In genomic region chr5:134584662-134585061, GRCh38 we compare ENCODE assay signal across 25 cellular contexts. TPM values are rescaled to one million over a fixed set of nuclear protein-coding genes. Genes with fewer than 3 reads are reported as not detected.
DNase-seq lines count a peak whose midpoint lies in the region; ATAC-seq, FAIRE-seq and TF ChIP-seq lines count a peak whose summit lies in the region.
"Had no signal": no experiment of that assay in that cellular context is flagged by ENCODE, and none has a peak within 500 bp of the region (broad histone marks: within the 10 kb centered on the region; RNA-seq: fewer than 3 reads in every experiment).

No MANE protein-coding gene starts in this region.

- no peak for FAIRE-seq in HTR-8/SVneo (lab: Jason Lieb, UNC)
- FAIRE-seq: GM18507, H54 had no signal

- no peak overlapping the region for H3K9ac ChIP-seq in endodermal cell (ENCODE audit: extremely low read depth, low read length, poor library complexity, severe bottlenecking)
- H3K9ac ChIP-seq: KMS-11 had no signal

- WGBS in endodermal cell (ENCODE audit: insufficient coverage in 1 of 2, insufficient read length in 1 of 2), 2 experiments, result 83% methylated on average over 1 to 3 of the region's 3 CpGs

- ATAC-seq in CD4-positive, alpha-beta T cell (ENCODE audit: poor library complexity), result no peak
- ATAC-seq in activated T-helper 17 cell treated with anti-CD3 and anti-CD28 coated beads, Interleukin-2, amount 50 U/mL, for 72 hours (replicated peaks), result no peak
- no peak for ATAC-seq in left lung
- no peak for ATAC-seq in activated CD8-positive, alpha-beta T cell treated with anti-CD3 and anti-CD28 coated beads for 36 hours

- peaks cover 23% of the 10 kb centered on the region for H3K36me3 Mint-ChIP-seq in CD4-positive, alpha-beta T cell (ENCODE audit: low read depth)
- peaks cover 22% of the 10 kb centered on the region for H3K36me3 Mint-ChIP-seq in activated T-helper 17 cell treated with anti-CD3 and anti-CD28 coated beads, Interleukin-2, amount 50 U/mL, for 72 hours (ENCODE audit: low read depth)
- H3K36me3 Mint-ChIP-seq in endodermal cell (ENCODE audit: low read depth), result peaks cover 3% of the 10 kb centered on the region
- H3K36me3 Mint-ChIP-seq in activated CD8-positive, alpha-beta T cell treated with anti-CD3 and anti-CD28 coated beads for 36 hours (ENCODE audit: low read depth), result peaks cover 1% of the 10 kb centered on the region
- H3K36me3 Mint-ChIP-seq: IgD-negative memory B cell had no signal

- no peak for TF ChIP-seq CTCF in CD4-positive, alpha-beta T cell (IDR thresholded peaks at IDR 0.05)
- no peak for TF ChIP-seq CTCF in endodermal cell (conservative IDR thresholded peaks at IDR 0.05)
- no peak for TF ChIP-seq CTCF in left lung (IDR thresholded peaks at IDR 0.05)
- TF ChIP-seq CTCF in activated CD8-positive, alpha-beta T cell treated with anti-CD3 and anti-CD28 coated beads for 36 hours (IDR thresholded peaks at IDR 0.05), result no peak

- no peak overlapping the region for H3K4me3 Mint-ChIP-seq in CD4-positive, alpha-beta T cell
- no peak overlapping the region for H3K4me3 Mint-ChIP-seq in activated T-helper 17 cell treated with anti-CD3 and anti-CD28 coated beads, Interleukin-2, amount 50 U/mL, for 72 hours
- H3K4me3 Mint-ChIP-seq in endodermal cell, result no peak overlapping the region
- no peak overlapping the region for H3K4me3 Mint-ChIP-seq in activated CD8-positive, alpha-beta T cell treated with anti-CD3 and anti-CD28 coated beads for 36 hours
- H3K4me3 Mint-ChIP-seq: IgD-negative memory B cell had no signal

- H3K9me3 Mint-ChIP-seq in CD4-positive, alpha-beta T cell, result no peaks in the 10 kb centered on the region
- no peaks in the 10 kb centered on the region for H3K9me3 Mint-ChIP-seq in activated T-helper 17 cell treated with anti-CD3 and anti-CD28 coated beads, Interleukin-2, amount 50 U/mL, for 72 hours
- H3K9me3 Mint-ChIP-seq in endodermal cell, result no peaks in the 10 kb centered on the region
- H3K9me3 Mint-ChIP-seq in activated CD8-positive, alpha-beta T cell treated with anti-CD3 and anti-CD28 coated beads for 36 hours, result no peaks in the 10 kb centered on the region
- H3K9me3 Mint-ChIP-seq: IgD-negative memory B cell had no signal

- H3K27ac Mint-ChIP-seq in CD4-positive, alpha-beta T cell, result peak overlapping the region; percentile 38
- peak overlapping the region; percentile 78 for H3K27ac Mint-ChIP-seq in activated T-helper 17 cell treated with anti-CD3 and anti-CD28 coated beads, Interleukin-2, amount 50 U/mL, for 72 hours
- no peak overlapping the region for H3K27ac Mint-ChIP-seq in endodermal cell
- H3K27ac Mint-ChIP-seq in activated CD8-positive, alpha-beta T cell treated with anti-CD3 and anti-CD28 coated beads for 36 hours, result no peak overlapping the region
- H3K27ac Mint-ChIP-seq: IgD-negative memory B cell had no signal

- H3K27me3 ChIP-seq in CD4-positive, alpha-beta T cell (ENCODE audit: control insufficient read depth, insufficient read depth, low read length), result no peaks in the 10 kb centered on the region
- no peaks in the 10 kb centered on the region for H3K27me3 ChIP-seq in endodermal cell (ENCODE audit: control insufficient read depth, insufficient read depth, low read length, poor library complexity, severe bottlenecking)
- no peaks in the 10 kb centered on the region for H3K27me3 ChIP-seq in left lung
- H3K27me3 ChIP-seq: SJSA1 had no signal

- peak overlapping the region; percentile 0 for H3K27ac ChIP-seq in CD4-positive, alpha-beta T cell (ENCODE audit: low read depth, low read length)
- H3K27ac ChIP-seq in endodermal cell (ENCODE audit: low read depth, low read length) (no peak overlapping the region), left lung (no peak overlapping the region)
- H3K27ac ChIP-seq: C4-2B, KMS-11, PC-9, SJSA1 had no signal

- no peaks in the 10 kb centered on the region for H3K27me3 Mint-ChIP-seq in CD4-positive, alpha-beta T cell
- H3K27me3 Mint-ChIP-seq in activated T-helper 17 cell treated with anti-CD3 and anti-CD28 coated beads, Interleukin-2, amount 50 U/mL, for 72 hours, result no peaks in the 10 kb centered on the region
- no peaks in the 10 kb centered on the region for H3K27me3 Mint-ChIP-seq in endodermal cell (ENCODE audit: insufficient read depth)
- H3K27me3 Mint-ChIP-seq in activated CD8-positive, alpha-beta T cell treated with anti-CD3 and anti-CD28 coated beads for 36 hours, result no peaks in the 10 kb centered on the region

- intact Hi-C loops in CD4-positive, alpha-beta T cell (cut with DNase I, micrococcal nuclease), result loop anchor here (5.0 kb wide), 1 partner anchor 402 kb away; no protein-coding TSS in a partner anchor
- intact Hi-C loops in posterior vena cava (cut with DNase I) (loop anchor here (5.0 kb wide), 2 partner anchors 172 to 282 kb away; partner anchors contain the start of gene CDKN2AIPNL (in 1 of the 2)), left lung (cut with DNase I) (loop anchor here in 1 of 2 donors (5.0 kb wide), 1 partner anchor 287 kb away; no protein-coding TSS in a partner anchor)
- intact Hi-C loops in activated CD8-positive, alpha-beta T cell treated with anti-CD3 and anti-CD28 coated beads for 36 hours (cut with micrococcal nuclease), result loop anchor here (10.0 kb wide), 2 partner anchors 190 to 400 kb away; no protein-coding TSS in a partner anchor

- CTCF ChIA-PET in CD4-positive, alpha-beta T cell (lab: Charles Lee), result no interaction called here
- CTCF ChIA-PET in activated CD8-positive, alpha-beta T cell treated with anti-CD3 and anti-CD28 coated beads for 36 hours (lab: Charles Lee), result interaction anchor here (0.6 to 6.1 kb wide), 6 partner anchors 57 to 283 kb away, joined by 3 to 90 read pairs (median 4); partner anchors contain the start of gene CDKN2AIPNL

- H3K4me3 ChIP-seq in endodermal cell (ENCODE audit: low read length), result no peak overlapping the region
- H3K4me3 ChIP-seq in left lung, result no peak overlapping the region
- H3K4me3 ChIP-seq: PC-9, SJSA1 had no signal

- H3K36me3 ChIP-seq in endodermal cell (ENCODE audit: control insufficient read depth, insufficient read depth, low read length), result no peaks in the 10 kb centered on the region
- H3K36me3 ChIP-seq in left lung, result peaks cover 0 to 4% of the 10 kb centered on the region in 2 donors

- no peak for DNase-seq in CD4-positive, alpha-beta T cell
- DNase-seq in endodermal cell (peak; percentile 42), posterior vena cava (ENCODE audit: low spot score) (peak; percentile 66), left lung (no peak), HTR-8/SVneo (ENCODE audit: insufficient read length, low spot score) (no peak), T-helper 2 cell (no peak)
- no peak for DNase-seq in activated CD8-positive, alpha-beta T cell treated with anti-CD3 and anti-CD28 coated beads for 36 hours
- DNase-seq: DMS153, DND-41, MM.1S, NCI-H1048, NCI-H1417, NCI-H1694, NCI-H2029 treated with DMSO at 0.1 percent for 48 hours, NCI-H526 treated with DMSO at 0.1 percent for 48 hours, PC-9, Right ventricle myocardium superior, RPMI8226 had no signal

- no peaks in the 10 kb centered on the region for H3K9me3 ChIP-seq in CD4-positive, alpha-beta T cell (ENCODE audit: control insufficient read depth, low read length)
- no peaks in the 10 kb centered on the region for H3K9me3 ChIP-seq in endodermal cell (ENCODE audit: control insufficient read depth, low read length)
- H3K9me3 ChIP-seq in left lung, result no peaks in the 10 kb centered on the region
- H3K9me3 ChIP-seq: SJSA1 had no signal

- peaks cover 16% of the 10 kb centered on the region for H3K4me1 Mint-ChIP-seq in CD4-positive, alpha-beta T cell (ENCODE audit: low read depth)
- H3K4me1 Mint-ChIP-seq in activated T-helper 17 cell treated with anti-CD3 and anti-CD28 coated beads, Interleukin-2, amount 50 U/mL, for 72 hours, result peaks cover 4% of the 10 kb centered on the region
- H3K4me1 Mint-ChIP-seq in endodermal cell, result peaks cover 6% of the 10 kb centered on the region
- H3K4me1 Mint-ChIP-seq in activated CD8-positive, alpha-beta T cell treated with anti-CD3 and anti-CD28 coated beads for 36 hours (ENCODE audit: low read depth), result peaks cover 7% of the 10 kb centered on the region

- no peaks in the 10 kb centered on the region for H3K4me1 ChIP-seq in endodermal cell (ENCODE audit: control insufficient read depth, insufficient read depth, low read length)
- peaks cover 0 to 24% of the 10 kb centered on the region in 2 donors for H3K4me1 ChIP-seq in left lung
- H3K4me1 ChIP-seq: SJSA1 had no signal

- POLR2A ChIA-PET in CD4-positive, alpha-beta T cell (lab: Charles Lee), result interaction anchor here (0.9 kb wide), 1 partner anchor 601 kb away, joined by 3 read pairs; no protein-coding TSS in a partner anchor
- POLR2A ChIA-PET in activated CD8-positive, alpha-beta T cell treated with anti-CD3 and anti-CD28 coated beads for 36 hours (lab: Charles Lee), result interaction anchor here (0.6 to 1.0 kb wide), 3 partner anchors 29 to 278 kb away, joined by 3 to 4 read pairs (median 3); no protein-coding TSS in a partner anchor

RNA-seq across cellular contexts. Expression of gene SAR1B, which starts 48.0 kb away (rescaled TPM):
- total RNA-seq in CD4-positive, alpha-beta T cell, result 10 to 100 TPM; 36.2 to 40.1 TPM
- 10 to 100 TPM; 41.6 to 73.0 TPM for total RNA-seq in activated T-helper 17 cell treated with anti-CD3 and anti-CD28 coated beads, Interleukin-2, amount 50 U/mL, for 72 hours
- 10 to 100 TPM; 18.4 to 24.2 TPM for total RNA-seq in endodermal cell
- polyA plus RNA-seq in endodermal cell (2013, experiment 1 of 2), result 25.4 TPM
- 27.4 TPM for polyA plus RNA-seq in endodermal cell (2013, experiment 2 of 2)
- 10 to 100 TPM; 64.6 to 70.1 TPM for total RNA-seq in posterior vena cava
- 10 to 100 TPM; 66.9 to 75.3 TPM for total RNA-seq in left lung
- 10 to 100 TPM; 49.7 to 55.4 TPM for total RNA-seq in activated CD8-positive, alpha-beta T cell treated with anti-CD3 and anti-CD28 coated beads for 36 hours

RNA-seq across cellular contexts. Expression of gene JADE2, which starts 59.2 kb away (rescaled TPM):
- total RNA-seq in CD4-positive, alpha-beta T cell, result 100 to 1,000 TPM; 120 to 124 TPM
- total RNA-seq in activated T-helper 17 cell treated with anti-CD3 and anti-CD28 coated beads, Interleukin-2, amount 50 U/mL, for 72 hours, result 10 to 100 TPM; 75.3 to 93.3 TPM
- total RNA-seq in endodermal cell, result 10 to 100 TPM; 33.9 to 51.9 TPM
- polyA plus RNA-seq in endodermal cell (2013, experiment 1 of 2), result 4.3 TPM
- polyA plus RNA-seq in endodermal cell (2013, experiment 2 of 2), result 4.5 TPM
- total RNA-seq in posterior vena cava, result 10 to 100 TPM; 38.4 to 41.1 TPM
- total RNA-seq in left lung, result 10 to 100 TPM; 36.8 to 51.1 TPM
- 10 to 100 TPM; 58.7 to 61.2 TPM for total RNA-seq in activated CD8-positive, alpha-beta T cell treated with anti-CD3 and anti-CD28 coated beads for 36 hours

Comparison
In these comparisons a context has a peak if more than half of its experiments do, and no peak if none do; other contexts are left out.
1. DNase-seq: peak in endodermal cell (single experiment) and posterior vena cava (single experiment); none in CD4-positive, alpha-beta T cell (0 of 10), left lung (0 of 2), HTR-8/SVneo (single experiment), activated CD8-positive, alpha-beta T cell treated with anti-CD3 and anti-CD28 coated beads for 36 hours (single experiment) and T-helper 2 cell (0 of 5).
2. H3K27ac Mint-ChIP-seq: peak in CD4-positive, alpha-beta T cell (single experiment) and activated T-helper 17 cell treated with anti-CD3 and anti-CD28 coated beads, Interleukin-2, amount 50 U/mL, for 72 hours (single experiment); none in endodermal cell (single experiment) and activated CD8-positive, alpha-beta T cell treated with anti-CD3 and anti-CD28 coated beads for 36 hours (single experiment).